ENCODE assay signal across 1 cellular context in the genomic region with DNA sequence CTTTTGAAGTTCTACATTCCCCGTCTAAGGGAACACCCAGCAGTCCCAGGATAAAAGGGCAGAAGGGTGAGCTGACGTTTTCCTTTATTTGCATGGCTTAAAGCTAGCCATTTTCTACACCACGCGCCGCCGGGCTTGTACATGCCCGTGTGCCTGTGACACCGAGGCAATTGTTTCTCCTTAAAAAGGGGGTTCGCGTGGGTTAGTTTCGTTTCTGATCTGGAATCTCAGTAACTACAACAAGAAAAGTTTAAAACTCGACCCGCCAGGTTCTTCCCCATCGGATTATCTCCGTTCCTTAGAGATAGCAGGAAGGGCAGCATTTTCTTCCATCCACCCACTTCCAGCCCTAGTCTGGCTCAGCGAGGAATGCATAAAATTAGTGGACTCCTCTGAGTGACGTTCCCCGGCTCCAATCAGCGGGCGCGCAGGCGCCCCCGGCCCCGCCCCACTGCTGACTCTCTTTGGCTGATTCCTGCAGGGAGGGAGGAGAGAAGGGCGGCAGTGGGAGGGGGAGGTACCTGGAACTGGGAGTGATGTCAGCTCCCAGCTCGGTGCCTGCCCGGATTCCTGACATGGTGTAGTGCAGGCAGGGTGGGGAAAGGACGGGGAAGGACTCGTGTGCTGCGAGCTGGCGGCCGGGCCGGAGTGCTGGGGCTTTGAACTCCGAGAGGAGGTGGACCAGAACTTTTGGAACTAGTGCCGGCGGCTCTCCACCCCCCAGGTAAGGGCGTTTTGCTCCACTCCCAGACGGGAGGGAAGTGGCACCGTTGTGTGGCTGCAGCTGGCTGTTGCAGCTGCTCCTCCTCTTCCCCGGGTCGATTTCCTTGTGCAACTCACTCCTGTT.
TF ChIP-seq lines count a peak whose summit lies in the region.

PPFIBP1 (plus strand) TSS at position 565 of the 847 bp plus-strand sequence. CDS start 109,191 bp downstream, outside the sequence.

TF ChIP-seq in HEK293, 187 proteins besides CTCF, POLR2A, EP300 and RAD21 (continued from another document and continues in another):
- 0 out of 2 replicates have a peak, but pooled peaks have one; percentile 5 for TF ChIP-seq ZNF654 (tag by site-specific recombination; IDR thresholded peaks at IDR 0.05; ENCODE audit: low read depth)
- peak; percentile 93 for TF ChIP-seq ZEB2 (tag by site-specific recombination; IDR thresholded peaks at IDR 0.05)
- TF ChIP-seq ZBTB20 (tag by site-specific recombination; IDR thresholded peaks at IDR 0.05), result peak; percentile 82
- no peak for TF ChIP-seq ZNF785 (tag by site-specific recombination; IDR thresholded peaks at IDR 0.05)
- TF ChIP-seq KLF16 (tag by site-specific recombination; IDR thresholded peaks at IDR 0.05), result peak; percentile 67; the same call in 1 of the 2 replicates
- peak; percentile 20; the same call in 1 of the 2 replicates for TF ChIP-seq GLI4 (tag by site-specific recombination; IDR thresholded peaks at IDR 0.05)
- TF ChIP-seq, protein P1, sequence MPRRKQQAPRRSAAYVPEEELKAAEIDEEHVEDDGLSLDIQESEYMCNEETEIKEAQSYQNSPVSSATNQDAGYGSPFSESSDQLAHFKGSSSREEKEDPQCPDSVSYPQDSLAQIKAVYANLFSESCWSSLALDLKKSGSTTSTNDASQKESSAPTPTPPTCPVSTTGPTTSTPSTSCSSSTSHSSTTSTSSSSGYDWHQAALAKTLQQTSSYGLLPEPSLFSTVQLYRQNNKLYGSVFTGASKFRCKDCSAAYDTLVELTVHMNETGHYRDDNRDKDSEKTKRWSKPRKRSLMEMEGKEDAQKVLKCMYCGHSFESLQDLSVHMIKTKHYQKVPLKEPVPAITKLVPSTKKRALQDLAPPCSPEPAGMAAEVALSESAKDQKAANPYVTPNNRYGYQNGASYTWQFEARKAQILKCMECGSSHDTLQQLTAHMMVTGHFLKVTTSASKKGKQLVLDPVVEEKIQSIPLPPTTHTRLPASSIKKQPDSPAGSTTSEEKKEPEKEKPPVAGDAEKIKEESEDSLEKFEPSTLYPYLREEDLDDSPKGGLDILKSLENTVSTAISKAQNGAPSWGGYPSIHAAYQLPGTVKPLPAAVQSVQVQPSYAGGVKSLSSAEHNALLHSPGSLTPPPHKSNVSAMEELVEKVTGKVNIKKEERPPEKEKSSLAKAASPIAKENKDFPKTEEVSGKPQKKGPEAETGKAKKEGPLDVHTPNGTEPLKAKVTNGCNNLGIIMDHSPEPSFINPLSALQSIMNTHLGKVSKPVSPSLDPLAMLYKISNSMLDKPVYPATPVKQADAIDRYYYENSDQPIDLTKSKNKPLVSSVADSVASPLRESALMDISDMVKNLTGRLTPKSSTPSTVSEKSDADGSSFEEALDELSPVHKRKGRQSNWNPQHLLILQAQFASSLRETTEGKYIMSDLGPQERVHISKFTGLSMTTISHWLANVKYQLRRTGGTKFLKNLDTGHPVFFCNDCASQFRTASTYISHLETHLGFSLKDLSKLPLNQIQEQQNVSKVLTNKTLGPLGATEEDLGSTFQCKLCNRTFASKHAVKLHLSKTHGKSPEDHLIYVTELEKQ (tag by site-specific recombination; IDR thresholded peaks at IDR 0.05; ENCODE audit: borderline replicate concordance), result no peak
- peak; percentile 70 for TF ChIP-seq SP7 (tag by site-specific recombination; IDR thresholded peaks at IDR 0.05)
- TF ChIP-seq HOXC10 (CRISPR knock-in tag; IDR thresholded peaks at IDR 0.05), result no peak
- TF ChIP-seq, protein P2, sequence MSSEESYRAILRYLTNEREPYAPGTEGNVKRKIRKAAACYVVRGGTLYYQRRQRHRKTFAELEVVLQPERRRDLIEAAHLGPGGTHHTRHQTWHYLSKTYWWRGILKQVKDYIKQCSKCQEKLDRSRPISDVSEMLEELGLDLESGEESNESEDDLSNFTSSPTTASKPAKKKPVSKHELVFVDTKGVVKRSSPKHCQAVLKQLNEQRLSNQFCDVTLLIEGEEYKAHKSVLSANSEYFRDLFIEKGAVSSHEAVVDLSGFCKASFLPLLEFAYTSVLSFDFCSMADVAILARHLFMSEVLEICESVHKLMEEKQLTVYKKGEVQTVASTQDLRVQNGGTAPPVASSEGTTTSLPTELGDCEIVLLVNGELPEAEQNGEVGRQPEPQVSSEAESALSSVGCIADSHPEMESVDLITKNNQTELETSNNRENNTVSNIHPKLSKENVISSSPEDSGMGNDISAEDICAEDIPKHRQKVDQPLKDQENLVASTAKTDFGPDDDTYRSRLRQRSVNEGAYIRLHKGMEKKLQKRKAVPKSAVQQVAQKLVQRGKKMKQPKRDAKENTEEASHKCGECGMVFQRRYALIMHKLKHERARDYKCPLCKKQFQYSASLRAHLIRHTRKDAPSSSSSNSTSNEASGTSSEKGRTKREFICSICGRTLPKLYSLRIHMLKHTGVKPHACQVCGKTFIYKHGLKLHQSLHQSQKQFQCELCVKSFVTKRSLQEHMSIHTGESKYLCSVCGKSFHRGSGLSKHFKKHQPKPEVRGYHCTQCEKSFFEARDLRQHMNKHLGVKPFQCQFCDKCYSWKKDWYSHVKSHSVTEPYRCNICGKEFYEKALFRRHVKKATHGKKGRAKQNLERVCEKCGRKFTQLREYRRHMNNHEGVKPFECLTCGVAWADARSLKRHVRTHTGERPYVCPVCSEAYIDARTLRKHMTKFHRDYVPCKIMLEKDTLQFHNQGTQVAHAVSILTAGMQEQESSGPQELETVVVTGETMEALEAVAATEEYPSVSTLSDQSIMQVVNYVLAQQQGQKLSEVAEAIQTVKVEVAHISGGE (tag by site-specific recombination; conservative IDR thresholded peaks at IDR 0.05; ENCODE audit: low read depth), result peak; percentile 92
- TF ChIP-seq ZNF341 (tag by site-specific recombination; IDR thresholded peaks at IDR 0.05; ENCODE audit: low read depth), result peak; percentile 100
- TF ChIP-seq ZNF433 (tag by site-specific recombination; IDR thresholded peaks at IDR 0.05; ENCODE audit: low read depth), result no peak
- TF ChIP-seq, protein P3, sequence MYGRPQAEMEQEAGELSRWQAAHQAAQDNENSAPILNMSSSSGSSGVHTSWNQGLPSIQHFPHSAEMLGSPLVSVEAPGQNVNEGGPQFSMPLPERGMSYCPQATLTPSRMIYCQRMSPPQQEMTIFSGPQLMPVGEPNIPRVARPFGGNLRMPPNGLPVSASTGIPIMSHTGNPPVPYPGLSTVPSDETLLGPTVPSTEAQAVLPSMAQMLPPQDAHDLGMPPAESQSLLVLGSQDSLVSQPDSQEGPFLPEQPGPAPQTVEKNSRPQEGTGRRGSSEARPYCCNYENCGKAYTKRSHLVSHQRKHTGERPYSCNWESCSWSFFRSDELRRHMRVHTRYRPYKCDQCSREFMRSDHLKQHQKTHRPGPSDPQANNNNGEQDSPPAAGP (tag by site-specific recombination; IDR thresholded peaks at IDR 0.05), result peak; percentile 69
- TF ChIP-seq ZSCAN18 (tag by site-specific recombination; IDR thresholded peaks at IDR 0.05), result no peak
- TF ChIP-seq ZSCAN16 (tag by site-specific recombination; IDR thresholded peaks at IDR 0.05), result no peak
- TF ChIP-seq ZNF302 (tag by site-specific recombination; IDR thresholded peaks at IDR 0.05; ENCODE audit: low read depth), result no peak
- TF ChIP-seq GLIS1 (tag by site-specific recombination; IDR thresholded peaks at IDR 0.05), result peak; percentile 54; the same call in 1 of the 2 replicates
- TF ChIP-seq SP3 (tag by site-specific recombination; IDR thresholded peaks at IDR 0.05), result peak; percentile 96
- TF ChIP-seq ZNF324 (tag by site-specific recombination; IDR thresholded peaks at IDR 0.05), result no peak; the same call in 1 of the 2 replicates
- no peak for TF ChIP-seq FEZF1 (tag by site-specific recombination; IDR thresholded peaks at IDR 0.05)
- no peak for TF ChIP-seq AEBP2 (tag by site-specific recombination; IDR thresholded peaks at IDR 0.05; ENCODE audit: borderline replicate concordance)
- TF ChIP-seq, protein P4, sequence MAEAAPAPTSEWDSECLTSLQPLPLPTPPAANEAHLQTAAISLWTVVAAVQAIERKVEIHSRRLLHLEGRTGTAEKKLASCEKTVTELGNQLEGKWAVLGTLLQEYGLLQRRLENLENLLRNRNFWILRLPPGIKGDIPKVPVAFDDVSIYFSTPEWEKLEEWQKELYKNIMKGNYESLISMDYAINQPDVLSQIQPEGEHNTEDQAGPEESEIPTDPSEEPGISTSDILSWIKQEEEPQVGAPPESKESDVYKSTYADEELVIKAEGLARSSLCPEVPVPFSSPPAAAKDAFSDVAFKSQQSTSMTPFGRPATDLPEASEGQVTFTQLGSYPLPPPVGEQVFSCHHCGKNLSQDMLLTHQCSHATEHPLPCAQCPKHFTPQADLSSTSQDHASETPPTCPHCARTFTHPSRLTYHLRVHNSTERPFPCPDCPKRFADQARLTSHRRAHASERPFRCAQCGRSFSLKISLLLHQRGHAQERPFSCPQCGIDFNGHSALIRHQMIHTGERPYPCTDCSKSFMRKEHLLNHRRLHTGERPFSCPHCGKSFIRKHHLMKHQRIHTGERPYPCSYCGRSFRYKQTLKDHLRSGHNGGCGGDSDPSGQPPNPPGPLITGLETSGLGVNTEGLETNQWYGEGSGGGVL (tag by site-specific recombination; IDR thresholded peaks at IDR 0.05), result peak; percentile 63
- TF ChIP-seq HOXA7 (CRISPR knock-in tag; IDR thresholded peaks at IDR 0.05; ENCODE audit: borderline replicate concordance), result no peak
- TF ChIP-seq, protein P5, sequence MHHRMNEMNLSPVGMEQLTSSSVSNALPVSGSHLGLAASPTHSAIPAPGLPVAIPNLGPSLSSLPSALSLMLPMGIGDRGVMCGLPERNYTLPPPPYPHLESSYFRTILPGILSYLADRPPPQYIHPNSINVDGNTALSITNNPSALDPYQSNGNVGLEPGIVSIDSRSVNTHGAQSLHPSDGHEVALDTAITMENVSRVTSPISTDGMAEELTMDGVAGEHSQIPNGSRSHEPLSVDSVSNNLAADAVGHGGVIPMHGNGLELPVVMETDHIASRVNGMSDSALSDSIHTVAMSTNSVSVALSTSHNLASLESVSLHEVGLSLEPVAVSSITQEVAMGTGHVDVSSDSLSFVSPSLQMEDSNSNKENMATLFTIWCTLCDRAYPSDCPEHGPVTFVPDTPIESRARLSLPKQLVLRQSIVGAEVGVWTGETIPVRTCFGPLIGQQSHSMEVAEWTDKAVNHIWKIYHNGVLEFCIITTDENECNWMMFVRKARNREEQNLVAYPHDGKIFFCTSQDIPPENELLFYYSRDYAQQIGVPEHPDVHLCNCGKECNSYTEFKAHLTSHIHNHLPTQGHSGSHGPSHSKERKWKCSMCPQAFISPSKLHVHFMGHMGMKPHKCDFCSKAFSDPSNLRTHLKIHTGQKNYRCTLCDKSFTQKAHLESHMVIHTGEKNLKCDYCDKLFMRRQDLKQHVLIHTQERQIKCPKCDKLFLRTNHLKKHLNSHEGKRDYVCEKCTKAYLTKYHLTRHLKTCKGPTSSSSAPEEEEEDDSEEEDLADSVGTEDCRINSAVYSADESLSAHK (tag by site-specific recombination; IDR thresholded peaks at IDR 0.05), result peak; percentile 14; the same call in 1 of the 2 replicates
- TF ChIP-seq SETDB1 (IDR thresholded peaks at IDR 0.05; ENCODE audit: insufficient read length, low read length), result no peak
- TF ChIP-seq ZNF843 (tag by site-specific recombination; IDR thresholded peaks at IDR 0.05), result peak; percentile 55
- peak; percentile 24 for TF ChIP-seq ZBTB26 (tag by site-specific recombination; optimal IDR thresholded peaks at IDR 0.05)
- no peak for TF ChIP-seq ZNF777 (tag by site-specific recombination; IDR thresholded peaks at IDR 0.05; ENCODE audit: borderline replicate concordance)
- TF ChIP-seq KLF7 (tag by site-specific recombination; IDR thresholded peaks at IDR 0.05; ENCODE audit: borderline replicate concordance), result peak; percentile 61; the same call in 1 of the 2 replicates
- peak; percentile 60 for TF ChIP-seq ZNF660 (tag by site-specific recombination; IDR thresholded peaks at IDR 0.05)
